ENCODE assay signal across 17 cellular contexts in the genomic region with DNA sequence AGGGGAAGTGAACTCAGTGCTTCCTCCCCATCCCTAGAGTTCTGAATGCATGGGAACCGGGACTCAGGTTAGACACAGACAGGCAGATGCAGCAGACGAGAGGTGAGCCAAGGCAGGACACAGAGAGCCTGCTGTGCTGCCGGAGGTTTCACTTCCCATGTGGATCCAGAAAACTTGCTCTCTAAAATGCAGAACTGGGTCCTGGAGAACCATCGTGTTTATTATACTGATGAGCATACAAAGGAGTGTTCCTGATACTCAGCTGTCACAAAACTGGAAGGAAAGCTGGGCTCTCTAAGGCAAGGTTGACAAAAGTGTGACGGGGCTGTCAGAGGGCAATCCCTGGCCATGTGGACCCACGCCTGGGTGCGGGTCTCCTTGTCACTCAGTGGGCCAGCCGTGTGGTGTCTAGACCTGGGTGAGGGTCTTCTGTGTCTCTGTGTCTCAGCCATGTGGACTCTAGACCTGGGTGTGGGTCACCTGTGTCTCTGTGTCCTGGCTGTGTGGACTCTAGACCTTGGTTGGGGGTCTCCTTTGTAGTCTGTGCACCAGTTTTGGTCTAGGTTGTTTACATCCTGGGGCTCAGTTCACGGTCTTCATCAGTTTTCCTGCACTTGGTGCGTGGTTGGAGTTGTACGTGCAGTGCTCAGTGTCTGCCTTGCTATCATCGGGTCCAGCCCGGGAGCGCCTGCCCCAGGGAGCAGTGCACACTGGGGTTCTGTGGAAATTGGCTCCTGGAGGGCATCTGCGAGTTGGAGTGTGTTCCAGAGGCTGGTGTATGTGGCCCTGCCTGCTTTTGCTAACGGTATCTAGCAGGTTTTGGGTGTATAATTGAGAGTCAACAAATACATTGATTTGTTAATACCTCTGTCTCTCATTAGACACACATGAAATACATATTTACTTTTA.
"Had no signal": no experiment of that assay in that cellular context is flagged by ENCODE, and none has a peak within 500 bp of the region (broad histone marks: within the 10 kb centered on the region; RNA-seq: fewer than 3 reads in every experiment).

No MANE protein-coding gene starts in this region.

- H3K9me3 Mint-ChIP-seq: activated CD4-positive, alpha-beta T cell treated with anti-CD3 and anti-CD28 coated beads, Interleukin-2, amount 10 ng/mL, durations not matched to agents 24 days and 14 days; activated naive CD8-positive, alpha-beta T cell treated with anti-CD3 and anti-CD28 coated beads, Interleukin-2, amount 10 ng/mL, durations not matched to agents 7 days and 5 days; activated T-cell treated with anti-CD3 and anti-CD28 coated beads, Interleukin-2, amount 50 U/mL, for 72 hours; naive thymus-derived CD8-positive, alpha-beta T cell had no signal

- ATAC-seq: activated CD8-positive, alpha-beta T cell treated with anti-CD3 and anti-CD28 coated beads, Interleukin-2, amount 10 ng/mL, durations not matched to agents 7 days and 5 days; activated T-cell treated with anti-CD3 and anti-CD28 coated beads, Interleukin-2, amount 50 U/mL, for 72 hours; left ventricle myocardium superior; naive thymus-derived CD8-positive, alpha-beta T cell had no signal

- H3K4me3 Mint-ChIP-seq: activated CD4-positive, alpha-beta T cell treated with anti-CD3 and anti-CD28 coated beads, Interleukin-2, amount 10 ng/mL, durations not matched to agents 24 days and 14 days; activated CD8-positive, alpha-beta T cell treated with anti-CD3 and anti-CD28 coated beads, Interleukin-2, amount 10 ng/mL, durations not matched to agents 7 days and 5 days; activated naive CD8-positive, alpha-beta T cell treated with anti-CD3 and anti-CD28 coated beads, Interleukin-2, amount 10 ng/mL, durations not matched to agents 7 days and 5 days; activated T-cell treated with anti-CD3 and anti-CD28 coated beads, Interleukin-2, amount 50 U/mL, for 72 hours; naive thymus-derived CD8-positive, alpha-beta T cell had no signal

- H3K27me3 Mint-ChIP-seq: activated CD4-positive, alpha-beta T cell treated with anti-CD3 and anti-CD28 coated beads, Interleukin-2, amount 10 ng/mL, durations not matched to agents 24 days and 14 days; activated naive CD8-positive, alpha-beta T cell treated with anti-CD3 and anti-CD28 coated beads, Interleukin-2, amount 10 ng/mL, durations not matched to agents 7 days and 5 days; naive thymus-derived CD8-positive, alpha-beta T cell had no signal

- H3K4me1 Mint-ChIP-seq: activated CD4-positive, alpha-beta T cell treated with anti-CD3 and anti-CD28 coated beads, Interleukin-2, amount 10 ng/mL, durations not matched to agents 24 days and 14 days had no signal

- DNase-seq: activated CD4-positive, alpha-beta T cell treated with anti-CD3 and anti-CD28 coated beads, Interleukin-2, amount 10 ng/mL, durations not matched to agents 24 days and 14 days; activated CD4-positive, CD25-positive, alpha-beta regulatory T cell; activated CD8-positive, alpha-beta memory T cell treated with anti-CD3 and anti-CD28 coated beads, Interleukin-2, amount 50 U/mL, for 4 hours; activated CD8-positive, alpha-beta T cell treated with anti-CD3 and anti-CD28 coated beads, Interleukin-2, amount 10 ng/mL, durations not matched to agents 7 days and 5 days; activated gamma-delta T cell treated with Interleukin-2 at 50 U/mL for 16 hours; activated naive CD8-positive, alpha-beta T cell treated with anti-CD3 and anti-CD28 coated beads, Interleukin-2, amount 10 ng/mL, durations not matched to agents 7 days and 5 days; activated T-cell treated with anti-CD3 and anti-CD28 coated beads, Interleukin-2, amount 50 U/mL, for 72 hours; anterior cingulate cortex; erythroblast; islet precursor cell; left ventricle myocardium superior; mesenchymal stem cell; naive thymus-derived CD8-positive, alpha-beta T cell; nucleus accumbens; stimulated activated CD4-positive, alpha-beta T cell treated with anti-CD3 and anti-CD28 coated beads, Interleukin-2, amount 100 ng/mL, for 48 hours; stimulated activated naive CD4-positive, alpha-beta T cell; trophoblast cell had no signal

- H3K27ac Mint-ChIP-seq: activated CD4-positive, alpha-beta T cell treated with anti-CD3 and anti-CD28 coated beads, Interleukin-2, amount 10 ng/mL, durations not matched to agents 24 days and 14 days; activated CD8-positive, alpha-beta T cell treated with anti-CD3 and anti-CD28 coated beads, Interleukin-2, amount 10 ng/mL, durations not matched to agents 7 days and 5 days; activated naive CD8-positive, alpha-beta T cell treated with anti-CD3 and anti-CD28 coated beads, Interleukin-2, amount 10 ng/mL, durations not matched to agents 7 days and 5 days; activated T-cell treated with anti-CD3 and anti-CD28 coated beads, Interleukin-2, amount 50 U/mL, for 72 hours had no signal
